In genomic region chr1:33181038-33181861, GRCh38 we compare ENCODE assay signal across 8 cellular contexts. TPM values are rescaled to one million over a fixed set of nuclear protein-coding genes. Genes with fewer than 3 reads are reported as not detected.
DNase-seq lines count a peak whose midpoint lies in the region; ATAC-seq and TF ChIP-seq lines count a peak whose summit lies in the region.

No MANE protein-coding gene starts in this region.

- H3K9me3 ChIP-seq in AG04450 (ENCODE audit: control insufficient read depth, insufficient read depth, low read length) = no peaks in the 10 kb centered on the region; the same call in 1 of the 2 replicates
- H3K9me3 ChIP-seq in spleen = no peaks in the 10 kb centered on the region

- 0 to 1% (median 1%) methylated on average over 24 to 80 of the region's 80 CpGs for WGBS in spleen, 5 donors

- H3K27me3 ChIP-seq in AG04450 (ENCODE audit: control insufficient read depth, insufficient read depth, low read length) = no peaks in the 10 kb centered on the region
- peaks cover 0 to 16% (median 0%) of the 10 kb centered on the region in 7 donors for H3K27me3 ChIP-seq in spleen (replicated peaks in 1 of 7)

- in situ Hi-C loops in astrocyte of the spinal cord (cut with HindIII; ENCODE audit: low sequenced_read_pairs) = no loop called here

- POLR2A ChIA-PET in AG04450 (lab: Yijun Ruan, JAX) = interaction anchor here (0.6 to 2.2 kb wide), 16 partner anchors 9 to 661 kb away, joined by 3 to 8 read pairs (median 4); no protein-coding TSS in a partner anchor

- intact Hi-C loops in spleen (cut with DNase I; ENCODE audit: low total_unique reads) = no loop called here

- H3K27ac ChIP-seq in AG04450 (ENCODE audit: low read depth, low read length) (peak overlapping the region; percentile 21), spleen (peak overlapping the region; percentile 22 to 87 (median 76))

- CTCF ChIA-PET in AG04450 (lab: Charles Lee) = interaction anchor here (0.6 to 1.9 kb wide), 9 partner anchors 33 to 244 kb away, joined by 3 to 20 read pairs (median 3); no protein-coding TSS in a partner anchor

- peak; percentile 26 for ATAC-seq in GM19023 (IDR thresholded peaks at IDR 0.05; ENCODE audit: unreplicated experiment)
- ATAC-seq in HG03520 (IDR thresholded peaks at IDR 0.05; ENCODE audit: unreplicated experiment) = peak; percentile 12
- ATAC-seq in HG03135 (IDR thresholded peaks at IDR 0.05; ENCODE audit: unreplicated experiment) = no peak

- peaks cover 0 to 43% (median 20%) of the 10 kb centered on the region in 6 donors for H3K4me1 ChIP-seq in spleen

- peaks cover 0 to 18% (median 0%) of the 10 kb centered on the region in 6 donors for H3K36me3 ChIP-seq in spleen

- no peak for TF ChIP-seq POLR2A in spleen (IDR thresholded peaks at IDR 0.05)

- TF ChIP-seq CTCF in AG04450 (IDR thresholded peaks at IDR 0.05; ENCODE audit: low read depth, low read length) (no peak), astrocyte of the spinal cord (IDR thresholded peaks at IDR 0.05; ENCODE audit: low read depth, low read length) (no peak), spleen (IDR thresholded peaks at IDR 0.05 in 8 of 11, conservative IDR thresholded peaks at IDR 0.05 in 3 of 11) (no peak)

- DNase-seq in AG04450 (ENCODE audit: low read depth, low spot score) = no peak
- peak; percentile 50 for DNase-seq in SK-N-DZ (ENCODE audit: low spot score)
- peak; percentile 51 for DNase-seq in astrocyte of the spinal cord (ENCODE audit: low read depth, low spot score)
- DNase-seq in iPS-NIHi11 (ENCODE audit: low spot score) = peak; percentile 59
- DNase-seq in spleen = peak; percentile 89

- H3K4me3 ChIP-seq in AG04450 (ENCODE audit: low read depth, low read length) (peak overlapping the region; percentile 85), astrocyte of the spinal cord (ENCODE audit: low read depth, low read length) (peak overlapping the region; percentile 61), spleen (peak overlapping the region; percentile 65 to 91 (median 85))

RNA-seq across cellular contexts. Expression of gene TRIM62, which starts 0.6 kb away (rescaled TPM):
- polyA plus RNA-seq in AG04450 (2011; rRNA removed) = 4.5 and 7.2 TPM in 2 replicates
- polyA minus RNA-seq in AG04450 (2011; rRNA and poly(A)+ RNA removed) = 5.6 and 7.5 TPM in 2 replicates
- polyA plus RNA-seq in SK-N-DZ (2014; cell fraction: cytosol; rRNA removed) = 2.8 and 3.5 TPM in 2 replicates
- polyA plus RNA-seq in SK-N-DZ (2014; cell fraction: nucleus; rRNA removed) = 1.1 and 1.8 TPM in 2 replicates
- 10 to 100 TPM in 4 of 7 donors, 1 to 10 TPM in 3; 8.0 to 16.1 (median 10.2) TPM for total RNA-seq in spleen
- 1 to 10 TPM; 2.5 to 3.9 (median 3.7) TPM for polyA plus RNA-seq in spleen
